Comparison of ENCODE assay signal across 8 cellular contexts in genomic region chr13:76879876-76880270, GRCh38. TPM values are rescaled to one million over a fixed set of nuclear protein-coding genes. Genes with fewer than 3 reads are reported as not detected.
DNase-seq lines count a peak whose midpoint lies in the region; ATAC-seq, FAIRE-seq and TF ChIP-seq lines count a peak whose summit lies in the region.

No MANE protein-coding gene starts in this region.

- TF ChIP-seq POLR2A in vagina (IDR thresholded peaks at IDR 0.05) = no peak
- no peak for TF ChIP-seq POLR2A in ovary (IDR thresholded peaks at IDR 0.05)

- 87% methylated on average over 3 of the region's 3 CpGs for WGBS in hepatocyte (ENCODE audit: low lambda C conversion rate, missing lambda C conversion rate)
- WGBS in ovary, 3 donors = 81 to 89% (median 84%) methylated on average over 3 of the region's 3 CpGs

- no peaks in the 10 kb centered on the region for H3K9me2 ChIP-seq in hepatocyte (replicated peaks; ENCODE audit: insufficient read depth)

- intact Hi-C loops in Right ventricle myocardium superior (cut with DNase I) (loop anchor here (5.0 kb wide), 1 partner anchor 53 kb away; no protein-coding TSS in a partner anchor), vagina (cut with DNase I) (no loop called here), ovary (cut with DNase I) (loop anchor here in 1 of 4 donors (10.0 kb wide), 1 partner anchor 405 kb away; no protein-coding TSS in a partner anchor)

- FAIRE-seq in HTR-8/SVneo (lab: Jason Lieb, UNC) = no peak

- H4K20me1 ChIP-seq in hepatocyte (ENCODE audit: insufficient read depth, poor library complexity, severe bottlenecking) = peaks cover 12% of the 10 kb centered on the region

- no peak overlapping the region for H2AFZ ChIP-seq in hepatocyte

- H3K27ac ChIP-seq in right atrium auricular region (peak overlapping the region; percentile 61 to 76), RWPE2 (ENCODE audit: poor library complexity, severe bottlenecking) (peak overlapping the region; percentile 78), hepatocyte (peak overlapping the region; percentile 31), vagina (peak overlapping the region; percentile 46), ovary (no peak overlapping the region)

- TF ChIP-seq EP300 in ovary (IDR thresholded peaks at IDR 0.05) = no peak

- ATAC-seq in Right ventricle myocardium superior (ENCODE audit: poor library complexity) = no peak
- no peak for ATAC-seq in RWPE2 (ENCODE audit: low read depth)

- DNase-seq in right atrium auricular region (ENCODE audit: low spot score) (no peak), Right ventricle myocardium superior (no peak), RWPE2 (ENCODE audit: low spot score) (no peak), hepatocyte (ENCODE audit: low spot score) (no peak), vagina (ENCODE audit: extremely low spot score in 2 of 2) (no peak), HTR-8/SVneo (ENCODE audit: insufficient read length, low spot score) (no peak), ovary (no peak), amygdala (lab: John Stamatoyannopoulos, UW) (no peak)

- peak overlapping the region; percentile 15 for H3K4me2 ChIP-seq in hepatocyte

- peaks cover 0 to 11% of the 10 kb centered on the region in 2 donors for H3K4me1 ChIP-seq in right atrium auricular region
- H3K4me1 ChIP-seq in RWPE2 (ENCODE audit: insufficient read depth, poor library complexity, severe bottlenecking) = peaks cover 37% of the 10 kb centered on the region
- peaks cover 4% of the 10 kb centered on the region for H3K4me1 ChIP-seq in hepatocyte (ENCODE audit: insufficient read depth)
- H3K4me1 ChIP-seq in vagina = peaks cover 11% of the 10 kb centered on the region
- H3K4me1 ChIP-seq in ovary (ENCODE audit: insufficient read depth) = peaks cover 1% of the 10 kb centered on the region

- no peaks in the 10 kb centered on the region for H3K27me3 ChIP-seq in right atrium auricular region
- no peaks in the 10 kb centered on the region for H3K27me3 ChIP-seq in RWPE2 (ENCODE audit: insufficient read depth, poor library complexity, severe bottlenecking)
- no peaks in the 10 kb centered on the region for H3K27me3 ChIP-seq in hepatocyte
- H3K27me3 ChIP-seq in vagina = no peaks in the 10 kb centered on the region
- no peaks in the 10 kb centered on the region for H3K27me3 ChIP-seq in ovary

- H3K9me3 ChIP-seq in right atrium auricular region (no peaks in the 10 kb centered on the region), RWPE2 (ENCODE audit: severe bottlenecking) (no peaks in the 10 kb centered on the region), hepatocyte (ENCODE audit: low read depth) (no peaks in the 10 kb centered on the region), vagina (no peaks in the 10 kb centered on the region), ovary (no peaks in the 10 kb centered on the region)

- TF ChIP-seq CTCF in right atrium auricular region (IDR thresholded peaks at IDR 0.05) (no peak), RWPE2 (IDR thresholded peaks at IDR 0.05; ENCODE audit: poor library complexity, severe bottlenecking) (no peak), hepatocyte (IDR thresholded peaks at IDR 0.05; ENCODE audit: poor library complexity) (no peak), vagina (IDR thresholded peaks at IDR 0.05) (no peak), ovary (IDR thresholded peaks at IDR 0.05) (no peak)

- peaks cover 38% of the 10 kb centered on the region for H3K79me2 ChIP-seq in hepatocyte

- no peaks in the 10 kb centered on the region for H3K36me3 ChIP-seq in right atrium auricular region
- peaks cover 4% of the 10 kb centered on the region; the same call in 1 of the 2 replicates for H3K36me3 ChIP-seq in RWPE2 (ENCODE audit: low read depth)
- no peaks in the 10 kb centered on the region for H3K36me3 ChIP-seq in hepatocyte (replicated peaks; ENCODE audit: insufficient read depth, low read depth)
- H3K36me3 ChIP-seq in vagina = no peaks in the 10 kb centered on the region
- H3K36me3 ChIP-seq in ovary = no peaks in the 10 kb centered on the region

- no peak overlapping the region for H3K4me3 ChIP-seq in right atrium auricular region
- no peak overlapping the region for H3K4me3 ChIP-seq in RWPE2 (ENCODE audit: severe bottlenecking)
- H3K4me3 ChIP-seq in hepatocyte = no peak overlapping the region
- H3K4me3 ChIP-seq in vagina = peak overlapping the region in 1 of 2 donors; percentile 8
- no peak overlapping the region for H3K4me3 ChIP-seq in ovary

RNA-seq across cellular contexts. Expression of gene KCTD12, which starts 6.3 kb away (rescaled TPM):
- total RNA-seq in right atrium auricular region (10 to 100 TPM; 48.9 to 57.4 TPM), Right ventricle myocardium superior (34.7 TPM), hepatocyte (62.8 and 70.5 TPM in 2 replicates), vagina (57.2 TPM), ovary (10 to 100 TPM; 44.1 to 91.8 (median 84.4) TPM)
- polyA plus RNA-seq in hepatocyte (7.7 and 9.1 TPM in 2 replicates), ovary (10 to 100 TPM; 52.3 to 68.5 TPM)

Comparison
In these comparisons a context has a peak if more than half of its experiments do, and no peak if none do; other contexts are left out.
1. H3K27ac ChIP-seq: peak in right atrium auricular region (2 of 2), RWPE2 (single experiment), hepatocyte (single experiment) and vagina (single experiment); none in ovary (0 of 2).